In the genomic region with DNA sequence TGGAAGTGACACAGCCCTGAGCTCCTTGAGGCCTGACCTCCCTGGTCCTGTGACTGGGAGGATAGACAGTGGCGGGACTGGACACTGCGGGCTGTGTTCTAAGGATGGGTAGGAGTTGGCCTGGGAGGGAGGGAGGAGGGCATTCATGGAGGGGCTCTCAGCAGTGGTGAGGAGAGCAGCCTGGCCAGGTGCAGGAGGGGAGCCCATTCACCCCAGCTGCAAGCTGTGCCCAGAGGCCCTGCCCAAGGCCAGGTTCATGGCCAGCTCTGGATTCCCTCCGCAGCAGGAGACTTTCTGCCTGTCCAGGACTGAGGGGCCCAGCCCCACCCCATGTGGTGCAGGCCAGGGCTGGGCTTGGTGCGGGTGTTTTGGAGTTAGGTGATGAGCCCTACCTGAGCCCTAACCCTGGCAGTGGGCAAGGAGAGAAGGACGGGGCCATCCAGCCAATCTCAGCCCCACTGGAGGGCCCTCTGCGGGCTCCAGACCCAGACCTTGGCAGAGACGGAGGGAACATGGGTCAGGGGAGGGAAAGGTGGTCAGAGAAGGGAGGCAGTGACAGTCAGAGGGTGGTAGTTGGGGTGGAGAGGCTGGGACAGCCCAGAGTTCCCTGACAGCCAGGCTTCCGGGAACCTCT, we compare ENCODE assay signal across 16 cellular contexts. TPM values are rescaled to one million over a fixed set of nuclear protein-coding genes. Genes with fewer than 3 reads are reported as not detected.
"Had no signal": no experiment of that assay in that cellular context is flagged by ENCODE, and none has a peak within 500 bp of the region (broad histone marks: within the 10 kb centered on the region; RNA-seq: fewer than 3 reads in every experiment).

No MANE protein-coding gene starts in this region.

- H3K4me3 ChIP-seq: left lung, testis, vagina had no signal

- H3K9me3 ChIP-seq: left lung, testis, vagina had no signal

- H3K36me3 Mint-ChIP-seq: activated naive CD4-positive, alpha-beta T cell treated with anti-CD3 and anti-CD28 coated beads, Interleukin-2, amount 50 U/mL, for 72 hours; immature natural killer cell; mesothelial cell of epicardium had no signal

- DNase-seq: nucleus accumbens; stimulated activated naive B cell treated with anti-CD40 and anti-IgM and Interleukin-4, amounts not matched to agents 10 μg/mL and 1 μg/mL and 100 μg/mL, for 72 hours had no signal

- H3K27ac ChIP-seq: foreskin keratinocyte, left lung, testis, vagina had no signal

- H3K27ac Mint-ChIP-seq: activated naive CD4-positive, alpha-beta T cell treated with anti-CD3 and anti-CD28 coated beads, Interleukin-2, amount 50 U/mL, for 72 hours; activated T-cell treated with anti-CD3 and anti-CD28 coated beads, Interleukin-2, amount 50 U/mL, for 24 hours; activated T-helper 17 cell treated with anti-CD3 and anti-CD28 coated beads, Interleukin-2, amount 50 U/mL, for 72 hours; immature natural killer cell; mesothelial cell of epicardium; nephron progenitor cell; stimulated activated naive B cell treated with anti-CD40 and anti-IgM and Interleukin-4, amounts not matched to agents 10 μg/mL and 1 μg/mL and 100 μg/mL, for 72 hours had no signal

- H3K36me3 ChIP-seq: left lung, vagina had no signal

- H3K27me3 ChIP-seq: testis, vagina had no signal

- FAIRE-seq: astrocyte had no signal

- H3K9me3 Mint-ChIP-seq: activated T-cell treated with anti-CD3 and anti-CD28 coated beads, Interleukin-2, amount 50 U/mL, for 24 hours; activated T-helper 17 cell treated with anti-CD3 and anti-CD28 coated beads, Interleukin-2, amount 50 U/mL, for 72 hours; immature natural killer cell had no signal

- H3K4me3 Mint-ChIP-seq: activated T-cell treated with anti-CD3 and anti-CD28 coated beads, Interleukin-2, amount 50 U/mL, for 24 hours; immature natural killer cell; mesothelial cell of epicardium; nephron progenitor cell; stimulated activated naive B cell treated with anti-CD40 and anti-IgM and Interleukin-4, amounts not matched to agents 10 μg/mL and 1 μg/mL and 100 μg/mL, for 72 hours had no signal

- H3K4me1 ChIP-seq: foreskin keratinocyte, left lung had no signal

RNA-seq across cellular contexts. Expression of a gene that starts 26.8 kb away (rescaled TPM):
- total RNA-seq: dermis blood vessel endothelial cell, kidney epithelial cell, lung microvascular endothelial cell had no signal
- polyA plus RNA-seq: foreskin keratinocyte, immature natural killer cell had no signal
